Comparison of ENCODE assay signal across 10 cellular contexts in genomic region chr6:33296797-33297405, GRCh38. TPM values are rescaled to one million over a fixed set of nuclear protein-coding genes. Genes with fewer than 3 reads are reported as not detected.
DNase-seq lines count a peak whose midpoint lies in the region; ATAC-seq, FAIRE-seq and TF ChIP-seq lines count a peak whose summit lies in the region.
"Had no signal": no experiment of that assay in that cellular context is flagged by ENCODE, and none has a peak within 500 bp of the region (broad histone marks: within the 10 kb centered on the region; RNA-seq: fewer than 3 reads in every experiment).

No MANE protein-coding gene starts in this region.

- H3K9me1 ChIP-seq in K562 (ENCODE audit: control insufficient read depth, insufficient read depth, low read length), result peaks cover 6% of the 10 kb centered on the region

- ATAC-seq in K562, result no peak

- in situ Hi-C loops in K562 (cut with MboI), result no loop called here

- peak overlapping the region; percentile 93 for H3K4me3 Mint-ChIP-seq in activated CD4-positive, alpha-beta T cell treated with anti-CD3 and anti-CD28 coated beads, Interleukin-2, amount 10 ng/mL, durations not matched to agents 7 days and 5 days

- H3K27ac Mint-ChIP-seq in activated CD4-positive, alpha-beta T cell treated with anti-CD3 and anti-CD28 coated beads, Interleukin-2, amount 10 ng/mL, durations not matched to agents 7 days and 5 days, result no peak overlapping the region

- no peaks in the 10 kb centered on the region for H3K9me3 Mint-ChIP-seq in activated CD4-positive, alpha-beta T cell treated with anti-CD3 and anti-CD28 coated beads, Interleukin-2, amount 10 ng/mL, durations not matched to agents 7 days and 5 days

- H4K20me1 ChIP-seq in K562 (replicated peaks; ENCODE audit: control insufficient read depth, insufficient read depth, low read length), result 0 out of 2 replicates have a peak, but pooled peaks cover 3% of the 10 kb centered on the region

- H3K36me3 Mint-ChIP-seq in activated CD4-positive, alpha-beta T cell treated with anti-CD3 and anti-CD28 coated beads, Interleukin-2, amount 10 ng/mL, durations not matched to agents 7 days and 5 days (ENCODE audit: low read depth), result peaks cover 45% of the 10 kb centered on the region

- TF ChIP-seq RAD21 in K562 (CRISPR knock-in tag; conservative IDR thresholded peaks at IDR 0.05 in 1 of 2, IDR thresholded peaks at IDR 0.05 in 1 of 2), result no peak

- no TSS peak for BruUV-seq in K562 (replicated peaks; lab: Mats Ljungman, UMichigan)

- peak overlapping the region; percentile 79 for H3K4me2 ChIP-seq in K562 (ENCODE audit: insufficient read depth, low read length)

- POLR2A ChIA-PET in activated CD4-positive, alpha-beta T cell treated with anti-CD3 and anti-CD28 coated beads, Interleukin-2, amount 10 ng/mL, durations not matched to agents 7 days and 5 days (lab: Charles Lee), result no interaction called here
- POLR2A ChIA-PET in K562 (lab: Yijun Ruan, JAX), result interaction anchor here (0.6 to 1.6 kb wide), 7 partner anchors 8 to 355 kb away, joined by 3 to 11 read pairs (median 3); partner anchors contain the start of genes B3GALT4, PFDN6 and WDR46

- H3K4me3 ChIP-seq in K562 (peak overlapping the region; percentile 64), lower leg skin (ENCODE audit: low read depth, poor library complexity, severe bottlenecking) (peak overlapping the region; percentile 12), thymus (ENCODE audit: low read length) (no peak overlapping the region)

- H3K9me3 ChIP-seq in K562 (replicated peaks; ENCODE audit: control insufficient read depth, insufficient read depth, low read depth, low read length) (no peaks in the 10 kb centered on the region), thymus (ENCODE audit: control insufficient read depth) (no peaks in the 10 kb centered on the region)

- TF ChIP-seq CTCF in K562 (IDR thresholded peaks at IDR 0.05 in 2 of 3, conservative IDR thresholded peaks at IDR 0.05 in 1 of 3; ENCODE audit: insufficient read depth in 2 of 3, low read depth in 1 of 3, low read length in 3 of 3) (no peak), lower leg skin (IDR thresholded peaks at IDR 0.05) (no peak)

- no peak for DNase-seq in activated CD4-positive, alpha-beta T cell treated with anti-CD3 and anti-CD28 coated beads, Interleukin-2, amount 10 ng/mL, durations not matched to agents 7 days and 5 days
- no peak for DNase-seq in activated CD4-positive, alpha-beta T cell treated with anti-CD3 and anti-CD28 coated beads, Interleukin-2, amount 50 U/mL, for 1 hour
- DNase-seq in K562 (ENCODE audit: extremely low read depth in 1 of 4, low spot score in 3 of 4) (no peak), lower leg skin (ENCODE audit: low spot score in 2 of 2) (no peak), nucleus accumbens (lab: John Stamatoyannopoulos, UW) (no peak), superior temporal gyrus (ENCODE audit: extremely low spot score) (no peak)
- DNase-seq in effector CD8-positive, alpha-beta T cell (lab: John Stamatoyannopoulos, UW), result no peak

- H3K27me3 ChIP-seq in K562 (ENCODE audit: control insufficient read depth in 2 of 2, insufficient read depth in 2 of 2, low read length in 2 of 2) (no peaks in the 10 kb centered on the region), thymus (ENCODE audit: control insufficient read depth, insufficient read depth) (no peaks in the 10 kb centered on the region)

- H2AFZ ChIP-seq in K562 (ENCODE audit: low read depth, low read length), result peak overlapping the region; percentile 22; the same call in 1 of the 2 replicates

- H3K36me3 ChIP-seq in K562 (ENCODE audit: control insufficient read depth, insufficient read depth, low read length) (peaks cover 59% of the 10 kb centered on the region), thymus (ENCODE audit: control insufficient read depth, insufficient read depth) (peaks cover 56% of the 10 kb centered on the region)

- CTCF ChIA-PET in activated CD4-positive, alpha-beta T cell treated with anti-CD3 and anti-CD28 coated beads, Interleukin-2, amount 10 ng/mL, durations not matched to agents 7 days and 5 days (lab: Charles Lee), result interaction anchor here (1.0 to 2.1 kb wide), 3 partner anchors 10 to 48 kb away, joined by 3 to 11 read pairs (median 4); partner anchors contain the start of gene B3GALT4
- CTCF ChIA-PET in K562 (lab: Yijun Ruan, JAX; ENCODE audit: low intra/inter-chr PET ratio), result no interaction called here

- H3K4me1 ChIP-seq in K562 (replicated peaks in 1 of 2; ENCODE audit: control insufficient read depth in 2 of 2, insufficient read depth in 2 of 2, low read length in 2 of 2) (peaks cover 11 to 45% of the 10 kb centered on the region in 2 experiments), thymus (ENCODE audit: control insufficient read depth, insufficient read depth, low read length) (peaks cover 14% of the 10 kb centered on the region)

- TF ChIP-seq POLR2A in K562 (conservative IDR thresholded peaks at IDR 0.05), result no peak
- no peak for TF ChIP-seq POLR2A in lower leg skin (IDR thresholded peaks at IDR 0.05)

- H3K79me2 ChIP-seq in K562 (ENCODE audit: control insufficient read depth, insufficient read depth, low read length), result peaks cover 45% of the 10 kb centered on the region

- H3K27ac ChIP-seq in K562 (ENCODE audit: extremely low read depth, low read depth, low read length) (peak overlapping the region; percentile 94; the same call in 2 of the 3 replicates), thymus (ENCODE audit: low read depth) (peak overlapping the region; percentile 59)

- TF ChIP-seq EP300 in K562 (IDR thresholded peaks at IDR 0.05; ENCODE audit: low read length), result no peak

- no peak for FAIRE-seq in K562 (lab: Jason Lieb, UNC)
- FAIRE-seq: endometrium, H54 had no signal

- no peaks in the 10 kb centered on the region for H3K27me3 Mint-ChIP-seq in activated CD4-positive, alpha-beta T cell treated with anti-CD3 and anti-CD28 coated beads, Interleukin-2, amount 10 ng/mL, durations not matched to agents 7 days and 5 days

- intact Hi-C loops in K562 (cut with micrococcal nuclease), result loop anchor here (5.0 kb wide), 3 partner anchors 95 to 130 kb away; partner anchors contain the start of genes KIFC1 and PHF1
- intact Hi-C loops in lower leg skin (cut with DNase I; ENCODE audit: low total_unique reads), result no loop called here

- WGBS in K562 (ENCODE audit: insufficient coverage, low coverage, missing lambda C conversion rate), result 81% methylated on average over 11 of the region's 12 CpGs
- 45 to 62% methylated on average over 12 of the region's 12 CpGs for WGBS in lower leg skin, 2 donors
- 89% methylated on average over 12 of the region's 12 CpGs for WGBS in thymus

- peaks cover 37% of the 10 kb centered on the region for H3K4me1 Mint-ChIP-seq in activated CD4-positive, alpha-beta T cell treated with anti-CD3 and anti-CD28 coated beads, Interleukin-2, amount 10 ng/mL, durations not matched to agents 7 days and 5 days

- peak overlapping the region; percentile 89 to 94; a peak in 3 of 4 replicates for H3K9ac ChIP-seq in K562 (ENCODE audit: insufficient read depth in 1 of 2, low read depth in 2 of 2, low read length in 2 of 2)

RNA-seq across cellular contexts. Expression of gene RGL2, which starts 1.8 kb away (rescaled TPM):
- total RNA-seq in activated CD4-positive, alpha-beta T cell treated with anti-CD3 and anti-CD28 coated beads, Interleukin-2, amount 10 ng/mL, durations not matched to agents 7 days and 5 days, result 10 to 100 TPM; 52.6 to 52.8 TPM
- total RNA-seq in K562 (2011; cell fraction: chromatin; rRNA removed; ENCODE audit: low replicate concordance), result 218 and 476 TPM in 2 replicates
- 277 and 305 TPM in 2 replicates for total RNA-seq in K562 (2011; cell fraction: nucleolus; rRNA removed)
- total RNA-seq in K562 (2011; cell fraction: nucleoplasm; rRNA removed), result 220 and 224 TPM in 2 replicates
- 14.5 and 17.9 TPM in 2 replicates for total RNA-seq in K562 (2014; rRNA removed)
- total RNA-seq in K562 (2014; rRNA removed; fragmentation: Illumina TruSeq; extraction: Trizol), result 11.8 and 14.6 TPM in 2 replicates
- total RNA-seq in K562 (2015; rRNA removed; fragmentation: Illumina TruSeq; extraction: Trizol), result 19.5 TPM in 2 replicates
- 43.0 and 54.6 TPM in 2 replicates for total RNA-seq in K562 (2021)
- 46.6 and 77.3 TPM in 2 replicates for polyA plus RNA-seq in K562 (2011; rRNA removed)
- polyA plus RNA-seq in K562 (2011; cell fraction: cytosol; rRNA removed), result 39.5 and 39.8 TPM in 2 replicates
- 710 and 718 TPM in 2 replicates for polyA plus RNA-seq in K562 (2011; cell fraction: nucleus; rRNA removed)
- polyA plus RNA-seq in K562 (2012), result 41.6 and 85.7 TPM in 2 replicates
- polyA plus RNA-seq in K562 (2014; fragmentation: Illumina TruSeq; extraction: Trizol), result 27.5 and 35.1 TPM in 2 replicates
- polyA plus RNA-seq in K562 (2014; fragmentation: Nextera tagmentation; extraction: Ambion mirVana), result 1 to 10 TPM; 1.8 to 3.3 TPM
- polyA plus RNA-seq in K562 (2014; rRNA removed), result 43.1 and 57.1 TPM in 2 replicates
- polyA minus RNA-seq in K562 (2011; rRNA and poly(A)+ RNA removed), result 21.7 and 27.1 TPM in 2 replicates
- 13.8 and 17.8 TPM in 2 replicates for polyA minus RNA-seq in K562 (2011; cell fraction: cytosol; rRNA and poly(A)+ RNA removed)
- 113 and 127 TPM in 2 replicates for polyA minus RNA-seq in K562 (2011; cell fraction: nucleus; rRNA and poly(A)+ RNA removed)
- total RNA-seq in lower leg skin, result 10 to 100 TPM; 79.7 to 95.3 (median 84.4) TPM
- 120 TPM for polyA plus RNA-seq in thymus

RNA-seq across cellular contexts. Expression of gene PFDN6, which starts 7.5 kb away (rescaled TPM):
- total RNA-seq in activated CD4-positive, alpha-beta T cell treated with anti-CD3 and anti-CD28 coated beads, Interleukin-2, amount 10 ng/mL, durations not matched to agents 7 days and 5 days, result 10 to 100 TPM; 57.0 to 67.2 TPM
- total RNA-seq in K562 (2011; cell fraction: chromatin; rRNA removed; ENCODE audit: low replicate concordance), result 67.5 and 110 TPM in 2 replicates
- 84.5 and 92.7 TPM in 2 replicates for total RNA-seq in K562 (2011; cell fraction: nucleolus; rRNA removed)
- 89.2 and 96.6 TPM in 2 replicates for total RNA-seq in K562 (2011; cell fraction: nucleoplasm; rRNA removed)
- 292 and 358 TPM in 2 replicates for total RNA-seq in K562 (2014; rRNA removed)
- 216 and 230 TPM in 2 replicates for total RNA-seq in K562 (2014; rRNA removed; fragmentation: Illumina TruSeq; extraction: Trizol)
- total RNA-seq in K562 (2015; rRNA removed; fragmentation: Illumina TruSeq; extraction: Trizol), result 236 and 241 TPM in 2 replicates
- 150 and 172 TPM in 2 replicates for total RNA-seq in K562 (2021)
- polyA plus RNA-seq in K562 (2011; rRNA removed), result 125 and 200 TPM in 2 replicates
- 76.6 and 97.7 TPM in 2 replicates for polyA plus RNA-seq in K562 (2011; cell fraction: cytosol; rRNA removed)
- polyA plus RNA-seq in K562 (2011; cell fraction: nucleus; rRNA removed), result 182 and 189 TPM in 2 replicates
- 199 and 305 TPM in 2 replicates for polyA plus RNA-seq in K562 (2012)
- 301 and 322 TPM in 2 replicates for polyA plus RNA-seq in K562 (2014; fragmentation: Illumina TruSeq; extraction: Trizol)
- 1 to 10 TPM; 6.8 to 8.7 TPM for polyA plus RNA-seq in K562 (2014; fragmentation: Nextera tagmentation; extraction: Ambion mirVana)
- 472 and 475 TPM in 2 replicates for polyA plus RNA-seq in K562 (2014; rRNA removed)
- 62.1 and 76.4 TPM in 2 replicates for polyA minus RNA-seq in K562 (2011; rRNA and poly(A)+ RNA removed)
- 33.4 and 35.0 TPM in 2 replicates for polyA minus RNA-seq in K562 (2011; cell fraction: cytosol; rRNA and poly(A)+ RNA removed)
- polyA minus RNA-seq in K562 (2011; cell fraction: nucleus; rRNA and poly(A)+ RNA removed), result 42.8 and 58.6 TPM in 2 replicates
- 10 to 100 TPM; 22.6 to 36.3 (median 35.3) TPM for total RNA-seq in lower leg skin
- polyA plus RNA-seq in thymus, result 171 TPM

RNA-seq across cellular contexts. Expression of gene WDR46, which starts 7.9 kb away (rescaled TPM):
- 10 to 100 TPM; 53.4 to 54.8 TPM for total RNA-seq in activated CD4-positive, alpha-beta T cell treated with anti-CD3 and anti-CD28 coated beads, Interleukin-2, amount 10 ng/mL, durations not matched to agents 7 days and 5 days
- 140 and 282 TPM in 2 replicates for total RNA-seq in K562 (2011; cell fraction: chromatin; rRNA removed; ENCODE audit: low replicate concordance)
- 158 and 186 TPM in 2 replicates for total RNA-seq in K562 (2011; cell fraction: nucleolus; rRNA removed)
- total RNA-seq in K562 (2011; cell fraction: nucleoplasm; rRNA removed), result 84.4 and 113 TPM in 2 replicates
- total RNA-seq in K562 (2014; rRNA removed), result 139 and 160 TPM in 2 replicates
- 69.9 and 87.1 TPM in 2 replicates for total RNA-seq in K562 (2014; rRNA removed; fragmentation: Illumina TruSeq; extraction: Trizol)
- total RNA-seq in K562 (2015; rRNA removed; fragmentation: Illumina TruSeq; extraction: Trizol), result 146 TPM in 2 replicates
- total RNA-seq in K562 (2021), result 108 and 117 TPM in 2 replicates
- polyA plus RNA-seq in K562 (2011; rRNA removed), result 51.8 and 80.5 TPM in 2 replicates
- polyA plus RNA-seq in K562 (2011; cell fraction: cytosol; rRNA removed), result 64.4 and 91.4 TPM in 2 replicates
- 147 and 197 TPM in 2 replicates for polyA plus RNA-seq in K562 (2011; cell fraction: nucleus; rRNA removed)
- polyA plus RNA-seq in K562 (2012), result 79.7 and 86.5 TPM in 2 replicates
- polyA plus RNA-seq in K562 (2014; fragmentation: Illumina TruSeq; extraction: Trizol), result 83.4 and 93.1 TPM in 2 replicates
- polyA plus RNA-seq in K562 (2014; fragmentation: Nextera tagmentation; extraction: Ambion mirVana), result 10 to 100 TPM in 1 of 2 experiments, 1 to 10 TPM in 1; 8.9 to 27.6 TPM
- 89.3 and 113 TPM in 2 replicates for polyA plus RNA-seq in K562 (2014; rRNA removed)
- 75.9 and 79.2 TPM in 2 replicates for polyA minus RNA-seq in K562 (2011; rRNA and poly(A)+ RNA removed)
- polyA minus RNA-seq in K562 (2011; cell fraction: cytosol; rRNA and poly(A)+ RNA removed), result 80.6 and 85.6 TPM in 2 replicates
- 74.7 and 86.1 TPM in 2 replicates for polyA minus RNA-seq in K562 (2011; cell fraction: nucleus; rRNA and poly(A)+ RNA removed)
- 10 to 100 TPM; 38.4 to 57.2 (median 47.0) TPM for total RNA-seq in lower leg skin
- 68.6 TPM for polyA plus RNA-seq in thymus

RNA-seq across cellular contexts. Expression of gene TAPBP, which starts 17.0 kb away (rescaled TPM):
- total RNA-seq in activated CD4-positive, alpha-beta T cell treated with anti-CD3 and anti-CD28 coated beads, Interleukin-2, amount 10 ng/mL, durations not matched to agents 7 days and 5 days, result 100 to 1,000 TPM; 246 to 263 TPM
- total RNA-seq in K562 (2011; cell fraction: chromatin; rRNA removed; ENCODE audit: low replicate concordance), result 73.3 and 139 TPM in 2 replicates
- total RNA-seq in K562 (2011; cell fraction: nucleolus; rRNA removed), result 101 and 121 TPM in 2 replicates
- 105 and 137 TPM in 2 replicates for total RNA-seq in K562 (2011; cell fraction: nucleoplasm; rRNA removed)
- total RNA-seq in K562 (2014; rRNA removed), result 33.9 and 44.9 TPM in 2 replicates
- 10.4 and 11.9 TPM in 2 replicates for total RNA-seq in K562 (2014; rRNA removed; fragmentation: Illumina TruSeq; extraction: Trizol)
- 22.3 and 23.1 TPM in 2 replicates for total RNA-seq in K562 (2015; rRNA removed; fragmentation: Illumina TruSeq; extraction: Trizol)
- total RNA-seq in K562 (2021), result 73.4 and 74.0 TPM in 2 replicates
- 10.1 and 27.3 TPM in 2 replicates for polyA plus RNA-seq in K562 (2011; rRNA removed)
- 16.7 and 26.5 TPM in 2 replicates for polyA plus RNA-seq in K562 (2011; cell fraction: cytosol; rRNA removed)
- polyA plus RNA-seq in K562 (2011; cell fraction: nucleus; rRNA removed), result 38.3 and 46.1 TPM in 2 replicates
- polyA plus RNA-seq in K562 (2012), result 29.5 and 50.0 TPM in 2 replicates
- 23.0 and 26.8 TPM in 2 replicates for polyA plus RNA-seq in K562 (2014; fragmentation: Illumina TruSeq; extraction: Trizol)
- polyA plus RNA-seq in K562 (2014; fragmentation: Nextera tagmentation; extraction: Ambion mirVana), result 10 to 100 TPM in 1 of 2 experiments, 1 to 10 TPM in 1; 5.6 to 10.1 TPM
- 30.6 and 38.5 TPM in 2 replicates for polyA plus RNA-seq in K562 (2014; rRNA removed)
- 7.9 and 11.1 TPM in 2 replicates for polyA minus RNA-seq in K562 (2011; rRNA and poly(A)+ RNA removed)
- 32.5 and 35.6 TPM in 2 replicates for polyA minus RNA-seq in K562 (2011; cell fraction: cytosol; rRNA and poly(A)+ RNA removed)
- polyA minus RNA-seq in K562 (2011; cell fraction: nucleus; rRNA and poly(A)+ RNA removed), result 21.7 and 28.1 TPM in 2 replicates
- 100 to 1,000 TPM in 1 of 4 donors, 10 to 100 TPM in 3; 80.3 to 122 (median 92.0) TPM for total RNA-seq in lower leg skin
- polyA plus RNA-seq in thymus, result 57.0 TPM

RNA-seq across cellular contexts. Expression of gene B3GALT4, which starts 20.0 kb away (rescaled TPM):
- 10 to 100 TPM; 18.3 to 21.5 TPM for total RNA-seq in activated CD4-positive, alpha-beta T cell treated with anti-CD3 and anti-CD28 coated beads, Interleukin-2, amount 10 ng/mL, durations not matched to agents 7 days and 5 days
- total RNA-seq in K562 (2011; cell fraction: chromatin; rRNA removed; ENCODE audit: low replicate concordance), result 1.4 and 7.8 TPM in 2 replicates
- 9.2 and 10.9 TPM in 2 replicates for total RNA-seq in K562 (2011; cell fraction: nucleolus; rRNA removed)
- total RNA-seq in K562 (2011; cell fraction: nucleoplasm; rRNA removed), result 3.7 and 4.7 TPM in 2 replicates
- total RNA-seq in K562 (2014; rRNA removed) (1.3 and 2.6 TPM in 2 replicates), K562 (2014; rRNA removed; fragmentation: Illumina TruSeq; extraction: Trizol) (0.35 and 0.36 TPM in 2 replicates), K562 (2015; rRNA removed; fragmentation: Illumina TruSeq; extraction: Trizol) (0.94 and 1.2 TPM in 2 replicates), K562 (2021) (1.2 and 1.8 TPM in 2 replicates), lower leg skin (10 to 100 TPM; 24.8 to 31.0 (median 26.3) TPM)
- polyA plus RNA-seq in K562 (2011; rRNA removed) (0.42 and 0.61 TPM in 2 replicates), K562 (2014; fragmentation: Illumina TruSeq; extraction: Trizol) (0.33 and 0.60 TPM in 2 replicates), K562 (2014; fragmentation: Nextera tagmentation; extraction: Ambion mirVana) (under 1 TPM in 1 of 2 experiments, not detected in 1; 0.11 TPM), K562 (2014; rRNA removed) (0.65 and 0.98 TPM in 2 replicates), thymus (14.9 TPM)
- polyA plus RNA-seq in K562 (2011; cell fraction: cytosol; rRNA removed), result 0.34 and 1.3 TPM in 2 replicates
- polyA plus RNA-seq in K562 (2011; cell fraction: nucleus; rRNA removed), result 0.83 and 1.4 TPM in 2 replicates
- polyA plus RNA-seq in K562 (2012), result 1.2 and 2.5 TPM in 2 replicates
- 0.60 and 0.74 TPM in 2 replicates for polyA minus RNA-seq in K562 (2011; rRNA and poly(A)+ RNA removed)
- polyA minus RNA-seq in K562 (2011; cell fraction: cytosol; rRNA and poly(A)+ RNA removed), result 0.67 and 1.6 TPM in 2 replicates
- polyA minus RNA-seq in K562 (2011; cell fraction: nucleus; rRNA and poly(A)+ RNA removed), result 8.3 and 8.6 TPM in 2 replicates
